ENCODE assay signal across 31 cellular contexts in the genomic region with DNA sequence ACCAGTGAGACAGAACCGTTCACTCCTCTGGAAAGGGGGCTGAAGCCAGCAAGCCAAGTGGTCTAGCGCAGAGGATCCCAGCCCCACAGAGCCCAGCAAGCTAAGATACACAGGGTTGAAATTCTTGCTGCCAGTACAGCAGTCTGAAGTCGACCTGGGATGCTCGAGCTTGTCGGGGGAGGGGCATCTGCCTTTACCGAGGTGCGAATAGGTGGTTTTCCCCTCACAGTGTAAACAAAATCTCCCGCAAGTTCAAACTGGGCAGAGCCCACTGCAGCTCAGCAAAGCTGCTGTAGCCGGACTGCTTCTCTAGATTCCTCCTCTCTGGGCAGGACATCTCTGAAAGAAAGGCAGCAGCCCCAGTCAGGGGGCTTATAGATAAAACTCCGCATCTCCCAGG.
"Had no signal": no experiment of that assay in that cellular context is flagged by ENCODE, and none has a peak within 500 bp of the region (broad histone marks: within the 10 kb centered on the region; RNA-seq: fewer than 3 reads in every experiment).

No MANE protein-coding gene starts in this region.

- H3K27me3 Mint-ChIP-seq: activated B cell treated with CpG ODN at 0.5 μM for 24 hours; activated CD4-positive, alpha-beta memory T cell treated with anti-CD3 and anti-CD28 coated beads, Interleukin-2, amount 10 ng/mL, durations not matched to agents 7 days and 5 days; activated CD4-positive, alpha-beta T cell treated with anti-CD3 and anti-CD28 coated beads, Interleukin-2, amount 10 ng/mL, durations not matched to agents 7 days and 5 days; activated naive CD4-positive, alpha-beta T cell treated with anti-CD3 and anti-CD28 coated beads, Interleukin-2, amount 50 U/mL, for 24 hours; activated naive CD8-positive, alpha-beta T cell treated with anti-CD3 and anti-CD28 coated beads for 36 hours; activated naive CD8-positive, alpha-beta T cell treated with anti-CD3 and anti-CD28 coated beads, Interleukin-2, amount 50 U/mL, for 24 hours; activated T-cell treated with anti-CD3 and anti-CD28 coated beads, Interleukin-2, amount 50 U/mL, for 24 hours; T-helper 17 cell had no signal

- H3K4me3 ChIP-seq: adrenal gland, body of pancreas, colonic mucosa, esophagus muscularis mucosa, gastrocnemius medialis, heart right ventricle had no signal

- H3K9me3 Mint-ChIP-seq: activated B cell treated with CpG ODN at 0.5 μM for 24 hours; activated naive CD4-positive, alpha-beta T cell treated with anti-CD3 and anti-CD28 coated beads for 36 hours; activated naive CD4-positive, alpha-beta T cell treated with anti-CD3 and anti-CD28 coated beads, Interleukin-2, amount 50 U/mL, for 24 hours; activated naive CD8-positive, alpha-beta T cell treated with anti-CD3 and anti-CD28 coated beads for 36 hours; activated naive CD8-positive, alpha-beta T cell treated with anti-CD3 and anti-CD28 coated beads, Interleukin-2, amount 50 U/mL, for 24 hours; activated T-cell treated with anti-CD3 and anti-CD28 coated beads, Interleukin-2, amount 50 U/mL, for 24 hours; activated T-cell treated with anti-CD3 and anti-CD28 coated beads, Interleukin-2, amount 50 U/mL, for 72 hours had no signal

- H3K9me3 ChIP-seq: adrenal gland, body of pancreas, colonic mucosa, esophagus muscularis mucosa, gastrocnemius medialis, heart right ventricle had no signal

- H3K27me3 ChIP-seq: adrenal gland, body of pancreas, colonic mucosa, esophagus muscularis mucosa, foreskin keratinocyte, gastrocnemius medialis, heart right ventricle had no signal

- H3K4me1 Mint-ChIP-seq: activated B cell treated with CpG ODN at 0.5 μM for 24 hours; activated CD4-positive, alpha-beta memory T cell treated with anti-CD3 and anti-CD28 coated beads, Interleukin-2, amount 10 ng/mL, durations not matched to agents 7 days and 5 days; activated naive CD8-positive, alpha-beta T cell treated with anti-CD3 and anti-CD28 coated beads for 36 hours; activated naive CD8-positive, alpha-beta T cell treated with anti-CD3 and anti-CD28 coated beads, Interleukin-2, amount 50 U/mL, for 24 hours had no signal

- H3K27ac Mint-ChIP-seq: activated B cell treated with CpG ODN at 0.5 μM for 24 hours; activated CD4-positive, alpha-beta memory T cell treated with anti-CD3 and anti-CD28 coated beads, Interleukin-2, amount 10 ng/mL, durations not matched to agents 7 days and 5 days; activated CD4-positive, alpha-beta T cell treated with anti-CD3 and anti-CD28 coated beads, Interleukin-2, amount 10 ng/mL, durations not matched to agents 7 days and 5 days; activated naive CD4-positive, alpha-beta T cell treated with anti-CD3 and anti-CD28 coated beads for 36 hours; activated naive CD4-positive, alpha-beta T cell treated with anti-CD3 and anti-CD28 coated beads, Interleukin-2, amount 50 U/mL, for 24 hours; activated naive CD8-positive, alpha-beta T cell treated with anti-CD3 and anti-CD28 coated beads for 36 hours; activated naive CD8-positive, alpha-beta T cell treated with anti-CD3 and anti-CD28 coated beads, Interleukin-2, amount 50 U/mL, for 24 hours; activated T-cell treated with anti-CD3 and anti-CD28 coated beads, Interleukin-2, amount 50 U/mL, for 24 hours; activated T-cell treated with anti-CD3 and anti-CD28 coated beads, Interleukin-2, amount 50 U/mL, for 72 hours; T-helper 17 cell; T-helper 2 cell treated with Interferon-gamma antibody and Interleukin-4, amounts not matched to agents 5 μg/mL and 100 μg/mL, for 36 hours had no signal

- ATAC-seq: activated CD4-positive, CD25-positive, alpha-beta regulatory T cell treated with anti-CD3 and anti-CD28 coated beads, Interleukin-2, amount 50 U/mL, for 24 hours; activated naive CD8-positive, alpha-beta T cell treated with anti-CD3 and anti-CD28 coated beads, Interleukin-2, amount 50 U/mL, for 24 hours; activated T-cell treated with anti-CD3 and anti-CD28 coated beads, Interleukin-2, amount 50 U/mL, for 72 hours; body of pancreas; foreskin keratinocyte; gastrocnemius medialis; heart right ventricle; T-helper 17 cell had no signal

- H3K27ac ChIP-seq: adrenal gland, body of pancreas, colonic mucosa, esophagus muscularis mucosa, foreskin keratinocyte, gastrocnemius medialis, heart right ventricle, WERI-Rb-1 had no signal

- H3K4me3 Mint-ChIP-seq: activated B cell treated with CpG ODN at 0.5 μM for 24 hours; activated CD4-positive, alpha-beta memory T cell treated with anti-CD3 and anti-CD28 coated beads, Interleukin-2, amount 10 ng/mL, durations not matched to agents 7 days and 5 days; activated CD4-positive, alpha-beta T cell treated with anti-CD3 and anti-CD28 coated beads, Interleukin-2, amount 10 ng/mL, durations not matched to agents 7 days and 5 days; activated naive CD4-positive, alpha-beta T cell treated with anti-CD3 and anti-CD28 coated beads for 36 hours; activated naive CD4-positive, alpha-beta T cell treated with anti-CD3 and anti-CD28 coated beads, Interleukin-2, amount 50 U/mL, for 24 hours; activated naive CD8-positive, alpha-beta T cell treated with anti-CD3 and anti-CD28 coated beads for 36 hours; activated naive CD8-positive, alpha-beta T cell treated with anti-CD3 and anti-CD28 coated beads, Interleukin-2, amount 50 U/mL, for 24 hours; activated T-cell treated with anti-CD3 and anti-CD28 coated beads, Interleukin-2, amount 50 U/mL, for 24 hours; activated T-cell treated with anti-CD3 and anti-CD28 coated beads, Interleukin-2, amount 50 U/mL, for 72 hours; T-helper 17 cell; T-helper 2 cell treated with Interferon-gamma antibody and Interleukin-4, amounts not matched to agents 5 μg/mL and 100 μg/mL, for 36 hours had no signal

- DNase-seq: activated B cell treated with CpG ODN at 0.5 μM for 24 hours; activated CD4-positive, alpha-beta memory T cell treated with anti-CD3 and anti-CD28 coated beads, Interleukin-2, amount 10 ng/mL, durations not matched to agents 7 days and 5 days; activated CD4-positive, alpha-beta T cell treated with anti-CD3 and anti-CD28 coated beads, Interleukin-2, amount 10 ng/mL, durations not matched to agents 7 days and 5 days; activated CD4-positive, alpha-beta T cell treated with anti-CD3 and anti-CD28 coated beads, Interleukin-2, amount 50 U/mL, for 4 hours; activated CD8-positive, alpha-beta memory T cell treated with anti-CD3 and anti-CD28 coated beads, Interleukin-2, amount 50 U/mL, for 48 hours; activated naive CD4-positive, alpha-beta T cell treated with anti-CD3 and anti-CD28 coated beads for 36 hours; activated naive CD8-positive, alpha-beta T cell treated with anti-CD3 and anti-CD28 coated beads for 36 hours; activated naive CD8-positive, alpha-beta T cell treated with anti-CD3 and anti-CD28 coated beads, Interleukin-2, amount 50 U/mL, for 24 hours; activated T-cell treated with anti-CD3 and anti-CD28 coated beads for 4 hours; activated T-cell treated with anti-CD3 and anti-CD28 coated beads, Interleukin-2, amount 50 U/mL, for 24 hours; activated T-cell treated with anti-CD3 and anti-CD28 coated beads, Interleukin-2, amount 50 U/mL, for 72 hours; adrenal gland; amygdala; aorta; body of pancreas; caudate nucleus; cerebellar nuclear complex; colonic mucosa; effector memory CD4-positive, alpha-beta T cell; erythroblast; foreskin keratinocyte; gastrocnemius medialis; heart right ventricle; T-helper 1 cell; T-helper 17 cell; T1000; WERI-Rb-1 had no signal

- H3K36me3 ChIP-seq: colonic mucosa had no signal

- H3K4me1 ChIP-seq: adrenal gland, body of pancreas, colonic mucosa, esophagus muscularis mucosa, foreskin keratinocyte, gastrocnemius medialis, heart right ventricle had no signal
